15 cellular contexts compared by ENCODE assay signal in the genomic region with DNA sequence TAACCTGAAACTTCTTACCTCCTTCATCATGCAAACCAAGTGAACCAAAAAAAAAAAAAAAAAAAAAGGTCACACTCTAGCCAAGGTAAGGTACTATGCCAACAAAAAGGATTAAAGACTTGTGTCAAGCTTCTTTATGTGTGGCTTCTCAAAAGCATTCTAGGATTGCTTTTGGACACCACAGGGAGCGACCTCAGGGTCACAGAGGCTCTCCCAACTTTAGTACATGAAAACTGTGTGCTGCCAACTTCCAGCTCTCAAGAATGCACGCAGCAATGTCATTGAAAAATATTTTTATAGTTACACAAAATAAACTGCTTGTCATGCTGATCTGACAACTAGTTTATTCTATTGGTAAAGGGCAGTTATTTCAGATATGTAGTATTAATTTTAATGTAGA.
"Had no signal": no experiment of that assay in that cellular context is flagged by ENCODE, and none has a peak within 500 bp of the region (broad histone marks: within the 10 kb centered on the region; RNA-seq: fewer than 3 reads in every experiment).

No MANE protein-coding gene starts in this region.

- H3K27ac ChIP-seq: parathyroid adenoma, transverse colon had no signal

- H3K4me3 Mint-ChIP-seq: activated naive CD8-positive, alpha-beta T cell; neural crest cell; stimulated activated effector memory CD8-positive, alpha-beta T cell treated with anti-CD3 and anti-CD28 coated beads, Interleukin-12 subunit alpha, Interleukin-12 subunit beta, amount 100 ng/mL, for 72 hours; T-helper 2 cell treated with Interferon-gamma antibody and Interleukin-4, amounts not matched to agents 5 μg/mL and 100 μg/mL, for 36 hours had no signal

- H3K9me3 ChIP-seq: transverse colon had no signal

- H3K9me3 Mint-ChIP-seq: stimulated activated effector memory CD8-positive, alpha-beta T cell treated with anti-CD3 and anti-CD28 coated beads, Interleukin-12 subunit alpha, Interleukin-12 subunit beta, amount 100 ng/mL, for 72 hours; T-helper 2 cell treated with Interferon-gamma antibody and Interleukin-4, amounts not matched to agents 5 μg/mL and 100 μg/mL, for 36 hours had no signal

- H3K36me3 ChIP-seq: transverse colon had no signal

- H3K4me3 ChIP-seq: smooth muscle cell, transverse colon had no signal

- DNase-seq: activated CD4-positive, alpha-beta T cell treated with anti-CD3 and anti-CD28 coated beads, Interleukin-2, amount 50 U/mL, for 48 hours; activated CD4-positive, CD25-positive, alpha-beta regulatory T cell treated with anti-CD3 and anti-CD28 coated beads, Interleukin-2, amount 50 U/mL, for 72 hours; activated gamma-delta T cell; activated T-cell treated with anti-CD3 and anti-CD28 coated beads, Interleukin-2, amount 50 U/mL, for 48 hours; central memory CD4-positive, alpha-beta T cell; erythroblast; retina; SW 1271; transverse colon had no signal

- H3K27me3 ChIP-seq: transverse colon had no signal

- H3K4me1 ChIP-seq: transverse colon had no signal

- ATAC-seq: stimulated activated effector memory CD8-positive, alpha-beta T cell treated with anti-CD3 and anti-CD28 coated beads, Interleukin-12 subunit alpha, Interleukin-12 subunit beta, amount 100 ng/mL, for 72 hours had no signal

- H3K27ac Mint-ChIP-seq: activated naive CD8-positive, alpha-beta T cell; stimulated activated effector memory CD8-positive, alpha-beta T cell treated with anti-CD3 and anti-CD28 coated beads, Interleukin-12 subunit alpha, Interleukin-12 subunit beta, amount 100 ng/mL, for 72 hours; T-helper 2 cell treated with Interferon-gamma antibody and Interleukin-4, amounts not matched to agents 5 μg/mL and 100 μg/mL, for 36 hours had no signal

- H3K36me3 Mint-ChIP-seq: activated naive CD8-positive, alpha-beta T cell had no signal

- H3K27me3 Mint-ChIP-seq: activated naive CD8-positive, alpha-beta T cell had no signal
